16 cellular contexts compared by ENCODE assay signal in the genomic region with DNA sequence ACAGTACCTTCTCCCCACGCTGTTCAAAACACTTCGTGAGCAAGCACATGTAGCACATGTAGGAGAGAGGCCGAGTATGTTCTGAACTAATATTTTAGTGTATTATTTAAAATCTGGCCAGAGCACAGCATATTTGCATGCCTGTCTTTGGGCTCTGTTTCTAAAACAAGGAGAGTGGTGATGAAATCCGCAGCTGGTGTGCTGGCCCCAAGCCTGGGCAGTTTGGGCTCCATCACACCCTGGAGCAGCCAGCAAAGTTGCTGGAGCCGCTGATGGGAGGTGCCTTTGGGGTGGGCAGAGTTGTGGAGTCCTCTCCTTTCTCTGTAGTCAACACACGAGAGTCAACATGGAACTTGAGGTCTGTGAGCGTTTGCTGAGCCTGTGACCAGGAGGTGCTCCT.
DNase-seq lines count a peak whose midpoint lies in the region; ATAC-seq and TF ChIP-seq lines count a peak whose summit lies in the region.
"Had no signal": no experiment of that assay in that cellular context is flagged by ENCODE, and none has a peak within 500 bp of the region (broad histone marks: within the 10 kb centered on the region; RNA-seq: fewer than 3 reads in every experiment).

No MANE protein-coding gene starts in this region.

- H3K14ac ChIP-seq in IMR-90 (replicated peaks; ENCODE audit: low read depth, low read length), result no peak overlapping the region

- 0 out of 4 replicates have a peak, but pooled peaks cover 0 to 2% of the 10 kb centered on the region in 2 experiments for H3K79me1 ChIP-seq in IMR-90 (ENCODE audit: low read depth in 1 of 2, low read length in 2 of 2)

- no peak overlapping the region for H2AFZ ChIP-seq in IMR-90 (replicated peaks; ENCODE audit: low read length, poor library complexity)

- no peak overlapping the region for H4K91ac ChIP-seq in IMR-90 (ENCODE audit: insufficient read depth, low read depth, low read length)

- no peak overlapping the region for H3K4me3 ChIP-seq in IMR-90 (ENCODE audit: insufficient read depth, low read depth, low read length)
- no peak overlapping the region for H3K4me3 ChIP-seq in dorsolateral prefrontal cortex
- H3K4me3 ChIP-seq: GM12878 had no signal

- no TSS peak for BruUV-seq in IMR-90 (replicated peaks; lab: Mats Ljungman, UMichigan)

- H4K8ac ChIP-seq in IMR-90 (ENCODE audit: low read depth in 2 of 2, low read length in 2 of 2), result no peak overlapping the region

- H2AK9ac ChIP-seq in IMR-90 (replicated peaks; ENCODE audit: low read depth, low read length, poor library complexity), result no peak overlapping the region

- intact Hi-C loops in IMR-90 (cut with micrococcal nuclease) (loop anchor here (5.0 kb wide), 2 partner anchors 103 to 118 kb away; a partner anchor contains a TSS), dorsolateral prefrontal cortex (cut with DNase I) (loop anchor here in 1 of 2 donors (5.0 kb wide), 1 partner anchor 37 kb away; no protein-coding TSS in a partner anchor)

- H2BK15ac ChIP-seq in IMR-90 (ENCODE audit: low read depth, low read length), result no peak overlapping the region

- no peak overlapping the region for H3K9ac ChIP-seq in IMR-90 (ENCODE audit: low read depth, low read length)

- no peaks in the 10 kb centered on the region for H4K20me1 ChIP-seq in IMR-90 (ENCODE audit: insufficient read depth, low read length)

- H3K4me2 ChIP-seq in IMR-90 (ENCODE audit: low read depth, low read length), result no peak overlapping the region

- WGBS in IMR-90 (ENCODE audit: extremely low coverage in 2 of 2, insufficient read length in 1 of 2), 2 experiments, result no CpG with 5 or more reads among the region's 7 CpGs

- H3K9me3 ChIP-seq in IMR-90 (ENCODE audit: control insufficient read depth, insufficient read depth, low read length), result no peaks in the 10 kb centered on the region

- no peaks in the 10 kb centered on the region for H3K36me3 ChIP-seq in IMR-90 (ENCODE audit: control insufficient read depth, insufficient read depth, low read length)

- dilution Hi-C loops in IMR-90 (cut with HindIII; ENCODE audit: low sequenced_read_pairs, unreplicated experiment), result no loop called here

- H2BK5ac ChIP-seq in IMR-90 (ENCODE audit: low read depth, low read length, poor library complexity, severe bottlenecking), result no peak overlapping the region

- no peak overlapping the region for H3K23ac ChIP-seq in IMR-90 (ENCODE audit: low read depth, low read length)

- no peak overlapping the region for H4K5ac ChIP-seq in IMR-90 (ENCODE audit: low read depth, low read length)

- peak; percentile 80 for ATAC-seq in IMR-90 (ENCODE audit: low read depth)
- ATAC-seq in GM19397 (IDR thresholded peaks at IDR 0.05; ENCODE audit: unreplicated experiment), result no peak
- no peak for ATAC-seq in esophagus mucosa
- ATAC-seq: GM12878, T-cell had no signal

- no peak for TF ChIP-seq RAD21 in IMR-90 (IDR thresholded peaks at IDR 0.05; ENCODE audit: low read length)

- no peaks in the 10 kb centered on the region for H3K9me1 ChIP-seq in IMR-90 (ENCODE audit: insufficient read depth, low read length)

- CTCF ChIA-PET in IMR-90 (lab: Yijun Ruan, JAX), result no interaction called here

- POLR2A ChIA-PET in IMR-90 (lab: Charles Lee; ENCODE audit: unreplicated experiment), result no interaction called here

- peak; percentile 60 for DNase-seq in IMR-90
- DNase-seq in dorsolateral prefrontal cortex, result peak; percentile 16 to 82 (median 74)
- DNase-seq in superior temporal gyrus (ENCODE audit: extremely low spot score), result peak; percentile 82
- no peak for DNase-seq in NCI-H146 (lab: John Stamatoyannopoulos, UW)
- DNase-seq in SHP77 (lab: John Stamatoyannopoulos, UW), result no peak
- DNase-seq: activated CD4-positive, alpha-beta memory T cell treated with anti-CD3 and anti-CD28 coated beads for 36 hours; activated naive CD4-positive, alpha-beta T cell treated with anti-CD3 and anti-CD28 coated beads for 36 hours; H7; naive B cell; NCI-H1436; stimulated activated CD4-positive, alpha-beta T cell treated with anti-CD3 and anti-CD28 coated beads, Interleukin-12 subunit alpha, Interleukin-12 subunit beta, amount 100 ng/mL, for 4 hours; T-cell had no signal

- H3K27ac ChIP-seq in IMR-90 (ENCODE audit: insufficient read depth, low read length) (no peak overlapping the region), dorsolateral prefrontal cortex (peak overlapping the region; percentile 44 to 93 (median 81)), layer of hippocampus (ENCODE audit: low read depth, low read length) (peak overlapping the region; percentile 85)

- H2BK120ac ChIP-seq in IMR-90 (ENCODE audit: low read depth, low read length), result no peak overlapping the region

- H2BK20ac ChIP-seq in IMR-90 (ENCODE audit: low read depth, low read length), result no peak overlapping the region

- no peak overlapping the region for H2AK5ac ChIP-seq in IMR-90 (ENCODE audit: low read depth, low read length)

- TF ChIP-seq CTCF in IMR-90 (conservative IDR thresholded peaks at IDR 0.05; ENCODE audit: low read depth, low read length), result no peak
- peak in 1 of 56 donors; percentile 13 for TF ChIP-seq CTCF in dorsolateral prefrontal cortex (IDR thresholded peaks at IDR 0.05 in 54 of 56, conservative IDR thresholded peaks at IDR 0.05 in 2 of 56; ENCODE audit: low read depth in 1 of 56, partially characterized antibody in 56 of 56)

- H3K56ac ChIP-seq in IMR-90 (ENCODE audit: extremely low read depth, insufficient read depth, low read length), result no peak overlapping the region

- no peak for TF ChIP-seq POLR2A in IMR-90 (IDR thresholded peaks at IDR 0.05; ENCODE audit: low read depth, low read length)

- in situ Hi-C loops in IMR-90 (cut with MboI; ENCODE audit: low sequenced_read_pairs), result no loop called here

- no peaks in the 10 kb centered on the region for H3K27me3 ChIP-seq in IMR-90 (ENCODE audit: control insufficient read depth, insufficient read depth, low read length)
- no peaks in the 10 kb centered on the region for H3K27me3 ChIP-seq in dorsolateral prefrontal cortex
- no peaks in the 10 kb centered on the region for H3K27me3 ChIP-seq in layer of hippocampus (ENCODE audit: control insufficient read depth, insufficient read depth, low read length)

- H3K18ac ChIP-seq in IMR-90 (ENCODE audit: low read depth, low read length), result no peak overlapping the region

- H3K4ac ChIP-seq in IMR-90 (ENCODE audit: low read depth, low read length), result no peak overlapping the region

- peaks cover 6% of the 10 kb centered on the region; the same call in 1 of the 2 replicates for H3K4me1 ChIP-seq in IMR-90 (ENCODE audit: control insufficient read depth, insufficient read depth, low read length)

TF ChIP-seq in IMR-90, 13 proteins besides CTCF, POLR2A, EP300 and RAD21:
- TF ChIP-seq BHLHE40 (IDR thresholded peaks at IDR 0.05; ENCODE audit: low read depth, low read length) (no peak), MAFK (IDR thresholded peaks at IDR 0.05; ENCODE audit: low read depth, low read length) (no peak), RCOR1 (IDR thresholded peaks at IDR 0.05; ENCODE audit: insufficient replicate concordance, low read length) (no peak), CEBPB (IDR thresholded peaks at IDR 0.05; ENCODE audit: low read depth, low read length) (peak; percentile 34), MXI1 (IDR thresholded peaks at IDR 0.05; ENCODE audit: borderline replicate concordance, low read depth, low read length) (no peak), MAZ (IDR thresholded peaks at IDR 0.05; ENCODE audit: borderline replicate concordance, low read depth, low read length) (no peak)
- TF ChIP-seq, protein P1, sequence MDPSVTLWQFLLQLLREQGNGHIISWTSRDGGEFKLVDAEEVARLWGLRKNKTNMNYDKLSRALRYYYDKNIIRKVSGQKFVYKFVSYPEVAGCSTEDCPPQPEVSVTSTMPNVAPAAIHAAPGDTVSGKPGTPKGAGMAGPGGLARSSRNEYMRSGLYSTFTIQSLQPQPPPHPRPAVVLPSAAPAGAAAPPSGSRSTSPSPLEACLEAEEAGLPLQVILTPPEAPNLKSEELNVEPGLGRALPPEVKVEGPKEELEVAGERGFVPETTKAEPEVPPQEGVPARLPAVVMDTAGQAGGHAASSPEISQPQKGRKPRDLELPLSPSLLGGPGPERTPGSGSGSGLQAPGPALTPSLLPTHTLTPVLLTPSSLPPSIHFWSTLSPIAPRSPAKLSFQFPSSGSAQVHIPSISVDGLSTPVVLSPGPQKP (IDR thresholded peaks at IDR 0.05; ENCODE audit: borderline replicate concordance, low read depth, low read length), result no peak
TF ChIP-seq in IMR-90: peak in this region for 1.

Comparison
In these comparisons a context has a peak if more than half of its experiments do, and no peak if none do; other contexts are left out.
1. DNase-seq: peak in IMR-90 (single experiment), dorsolateral prefrontal cortex (10 of 10) and superior temporal gyrus (single experiment); none in NCI-H146 (single experiment) and SHP77 (0 of 2).